ENCODE assay signal across 26 cellular contexts in genomic region chr3:72692959-72693518, GRCh38.
DNase-seq lines count a peak whose midpoint lies in the region; ATAC-seq, FAIRE-seq and TF ChIP-seq lines count a peak whose summit lies in the region.
"Had no signal": no experiment of that assay in that cellular context is flagged by ENCODE, and none has a peak within 500 bp of the region (broad histone marks: within the 10 kb centered on the region; RNA-seq: fewer than 3 reads in every experiment).

No MANE protein-coding gene starts in this region.

- H3K4me3 ChIP-seq in HepG2 (replicated peaks in 1 of 3; ENCODE audit: insufficient read depth in 1 of 3, low read depth in 2 of 3, low read length in 3 of 3) (no peak overlapping the region), right lobe of liver (no peak overlapping the region), WERI-Rb-1 (ENCODE audit: low read depth, low read length) (no peak overlapping the region), lower lobe of right lung (no peak overlapping the region), upper lobe of right lung (no peak overlapping the region)
- H3K4me3 ChIP-seq: spleen, suprapubic skin had no signal

- CTCF ChIA-PET in HepG2 (lab: Yijun Ruan, JAX; ENCODE audit: low intra/inter-chr PET ratio, low total read pairs) = no interaction called here

- POLR2A ChIA-PET in HepG2 (lab: Yijun Ruan, JAX) = no interaction called here

- no peak for TF ChIP-seq CTCF in HepG2 (CRISPR knock-in tag; IDR thresholded peaks at IDR 0.05)
- TF ChIP-seq CTCF in right lobe of liver (IDR thresholded peaks at IDR 0.05) = no peak
- TF ChIP-seq CTCF in WERI-Rb-1 (IDR thresholded peaks at IDR 0.05; ENCODE audit: low read depth, low read length) = no peak
- no peak for TF ChIP-seq CTCF in lower lobe of right lung (IDR thresholded peaks at IDR 0.05)
- TF ChIP-seq CTCF in upper lobe of right lung (IDR thresholded peaks at IDR 0.05) = no peak

- H3K4me1 ChIP-seq in HepG2 (ENCODE audit: insufficient read depth, low read length) (no peaks in the 10 kb centered on the region), right lobe of liver (no peaks in the 10 kb centered on the region), lower lobe of right lung (no peaks in the 10 kb centered on the region), upper lobe of right lung (no peaks in the 10 kb centered on the region)
- H3K4me1 ChIP-seq: spleen, suprapubic skin had no signal

- in situ Hi-C loops in HepG2 (cut with HindIII; ENCODE audit: extremely low pct_ligation_motif_present, low pct_unique_long_range_greater_than_20kb) = no loop called here

- ATAC-seq in HepG2 (no peak), right lobe of liver (no peak), lower lobe of right lung (peak; percentile 32 to 56), upper lobe of right lung (peak; percentile 51), GM18858 (IDR thresholded peaks at IDR 0.05; ENCODE audit: unreplicated experiment) (no peak)
- ATAC-seq: activated CD8-positive, alpha-beta T cell treated with anti-CD3 and anti-CD28 coated beads, Interleukin-2, amount 10 ng/mL, durations not matched to agents 7 days and 5 days; stimulated activated naive B cell treated with anti-CD40 and anti-IgM and Interleukin-4, amounts not matched to agents 10 μg/mL and 1 μg/mL and 100 μg/mL, for 72 hours had no signal

- H3K36me3 ChIP-seq in HepG2 (replicated peaks in 1 of 2; ENCODE audit: control insufficient read depth in 1 of 2, insufficient read depth in 2 of 2, low read length in 2 of 2) (no peaks in the 10 kb centered on the region), right lobe of liver (no peaks in the 10 kb centered on the region), WERI-Rb-1 (no peaks in the 10 kb centered on the region), lower lobe of right lung (no peaks in the 10 kb centered on the region), upper lobe of right lung (no peaks in the 10 kb centered on the region)
- H3K36me3 ChIP-seq: spleen, suprapubic skin had no signal

- intact Hi-C loops in HepG2 (cut with micrococcal nuclease; ENCODE audit: unreplicated experiment) = no loop called here
- intact Hi-C loops in right lobe of liver (cut with DNase I) = no loop called here
- intact Hi-C loops in lower lobe of right lung (cut with DNase I) = no loop called here
- intact Hi-C loops in upper lobe of right lung (cut with DNase I) = no loop called here

- no peak for TF ChIP-seq RAD21 in HepG2 (CRISPR knock-in tag; IDR thresholded peaks at IDR 0.05)

- no peak for FAIRE-seq in HepG2 (lab: Jason Lieb, UNC)
- FAIRE-seq: GM12891 had no signal

- 64% methylated on average over 9 of the region's 9 CpGs for WGBS in HepG2 (ENCODE audit: low lambda C conversion rate)
- WGBS in right lobe of liver (ENCODE audit: insufficient coverage, low coverage, low lambda C conversion rate, missing lambda C conversion rate) = 87% methylated on average over 6 of the region's 9 CpGs

- H3K27me3 ChIP-seq in HepG2 (ENCODE audit: control insufficient read depth in 1 of 2, insufficient read depth in 2 of 2, low read length in 2 of 2) (peaks cover 0 to 3% of the 10 kb centered on the region in 2 experiments; a peak in 3 of 5 replicates), right lobe of liver (no peaks in the 10 kb centered on the region), WERI-Rb-1 (ENCODE audit: insufficient read depth, low read depth, severe bottlenecking) (no peaks in the 10 kb centered on the region), lower lobe of right lung (ENCODE audit: low read depth) (no peaks in the 10 kb centered on the region), upper lobe of right lung (no peaks in the 10 kb centered on the region)
- H3K27me3 ChIP-seq: spleen, suprapubic skin had no signal

- no TSS peak for BruUV-seq in HepG2 (replicated peaks; lab: Mats Ljungman, UMichigan)

- TF ChIP-seq POLR2A in HepG2 (IDR thresholded peaks at IDR 0.05; ENCODE audit: insufficient read depth in 1 of 2, low read depth in 2 of 2, low read length in 2 of 2) (no peak), right lobe of liver (IDR thresholded peaks at IDR 0.05) (no peak)

- H2AFZ ChIP-seq in HepG2 (ENCODE audit: low read length) = no peak overlapping the region

- H3K27ac ChIP-seq in HepG2 (ENCODE audit: extremely low read length, insufficient read depth, low read length) (no peak overlapping the region), right lobe of liver (no peak overlapping the region), WERI-Rb-1 (no peak overlapping the region), lower lobe of right lung (no peak overlapping the region), upper lobe of right lung (no peak overlapping the region)
- H3K27ac ChIP-seq: spleen, suprapubic skin had no signal

- TF ChIP-seq EP300 in HepG2 (IDR thresholded peaks at IDR 0.05; ENCODE audit: low read depth in 2 of 2, low read length in 2 of 2) (no peak), HepG2 (CRISPR knock-in tag; IDR thresholded peaks at IDR 0.05; ENCODE audit: borderline replicate concordance) (no peak)

- no peaks in the 10 kb centered on the region for H4K20me1 ChIP-seq in HepG2 (ENCODE audit: insufficient read depth, low read length)

- no peak for DNase-seq in HepG2 (ENCODE audit: low spot score)
- DNase-seq in right lobe of liver = no peak
- DNase-seq in WERI-Rb-1 = peak; percentile 43
- DNase-seq in lower lobe of right lung = no peak
- no peak for DNase-seq in upper lobe of right lung
- DNase-seq in activated CD4-positive, CD25-positive, alpha-beta regulatory T cell treated with anti-CD3 and anti-CD28 coated beads, Interleukin-2, amount 50 U/mL, for 72 hours = no peak
- no peak for DNase-seq in activated gamma-delta T cell (lab: John Stamatoyannopoulos, UW)
- DNase-seq: ACHN; activated CD8-positive, alpha-beta T cell treated with anti-CD3 and anti-CD28 coated beads, Interleukin-2, amount 10 ng/mL, durations not matched to agents 7 days and 5 days; activated effector memory CD4-positive, alpha-beta T cell treated with anti-CD3 and anti-CD28 coated beads, Interleukin-2, amount 50 U/mL, for 16 hours; cerebellar nuclear complex; KBM-7; naive B cell; NCI-H146; NCI-H2171 treated with DMSO at 0.1 percent for 48 hours; NK-92 treated with Interleukin-12 subunit alpha and Interleukin-12 subunit beta, amount 100 ng/mL, for 24 hours; retina; SHP77; spleen; stimulated activated CD4-positive, alpha-beta T cell treated with anti-CD3 and anti-CD28 coated beads, Interleukin-4, amount 100 ng/mL, for 1 hour; stimulated activated naive B cell treated with anti-CD40 and anti-IgM and Interleukin-4, amounts not matched to agents 10 μg/mL and 1 μg/mL and 100 μg/mL, for 72 hours; SW 1271; T1000 had no signal

- H3K9me3 ChIP-seq in HepG2 (ENCODE audit: low read length) (no peaks in the 10 kb centered on the region), right lobe of liver (no peaks in the 10 kb centered on the region), WERI-Rb-1 (ENCODE audit: severe bottlenecking) (no peaks in the 10 kb centered on the region), lower lobe of right lung (no peaks in the 10 kb centered on the region), upper lobe of right lung (no peaks in the 10 kb centered on the region)
- H3K9me3 ChIP-seq: spleen, suprapubic skin had no signal

- H3K4me2 ChIP-seq in HepG2 (ENCODE audit: low read depth, low read length) = no peak overlapping the region

- H3K9ac ChIP-seq in HepG2 (ENCODE audit: insufficient read depth, low read depth, low read length) = no peak overlapping the region

- H3K79me2 ChIP-seq in HepG2 (ENCODE audit: insufficient read depth, low read length) = no peaks in the 10 kb centered on the region

TF ChIP-seq in HepG2, 621 proteins besides CTCF, POLR2A, EP300 and RAD21:
- peak; percentile 47 to 59 for TF ChIP-seq MAFK (conservative IDR thresholded peaks at IDR 0.05 in 1 of 2, IDR thresholded peaks at IDR 0.05 in 1 of 2; ENCODE audit: low read length in 2 of 2)
- TF ChIP-seq SMAD3 (CRISPR knock-in tag; IDR thresholded peaks at IDR 0.05) = no peak
- no peak for TF ChIP-seq SIX4 (CRISPR knock-in tag; IDR thresholded peaks at IDR 0.05)
- TF ChIP-seq MAFF (IDR thresholded peaks at IDR 0.05; ENCODE audit: low read depth, low read length) = peak; percentile 39

Comparison
In these comparisons a context has a peak if more than half of its experiments do, and no peak if none do; other contexts are left out.
1. ATAC-seq: peak in lower lobe of right lung (2 of 2) and upper lobe of right lung (single experiment); none in HepG2 (single experiment), right lobe of liver (0 of 4) and GM18858 (single experiment).